Comparison of ENCODE assay signal across 25 cellular contexts in the genomic region with DNA sequence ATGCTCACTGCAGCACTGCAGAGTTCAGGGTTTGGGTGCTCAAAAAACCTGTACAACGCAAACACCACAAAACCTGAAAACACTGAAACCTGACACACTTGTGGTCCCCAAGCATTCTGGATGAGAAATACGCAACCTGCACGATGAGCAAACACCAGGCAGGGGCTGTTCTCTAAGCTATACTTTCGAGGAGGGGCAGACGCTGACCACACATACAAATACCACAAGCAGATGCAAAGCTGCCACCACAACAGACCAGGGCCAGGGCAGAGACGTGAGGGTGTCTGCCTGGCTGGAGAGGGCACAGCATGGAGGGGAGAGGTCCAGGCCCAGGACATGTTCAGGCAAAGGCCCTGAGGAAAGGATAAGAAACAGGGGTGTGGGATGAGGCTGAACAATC. TPM values are rescaled to one million over a fixed set of nuclear protein-coding genes. Genes with fewer than 3 reads are reported as not detected.
"Had no signal": no experiment of that assay in that cellular context is flagged by ENCODE, and none has a peak within 500 bp of the region (broad histone marks: within the 10 kb centered on the region; RNA-seq: fewer than 3 reads in every experiment).

No MANE protein-coding gene starts in this region.

- H3K4me1 ChIP-seq: lower lobe of right lung, sigmoid colon had no signal

- H3K27me3 Mint-ChIP-seq: activated naive CD8-positive, alpha-beta T cell treated with anti-CD3 and anti-CD28 coated beads for 36 hours; progenitor cell of endocrine pancreas; T-cell had no signal

- H3K4me3 Mint-ChIP-seq: activated naive CD8-positive, alpha-beta T cell treated with anti-CD3 and anti-CD28 coated beads for 36 hours; activated T-cell treated with anti-CD3 and anti-CD28 coated beads, Interleukin-2, amount 50 U/mL, for 4 hours; naive thymus-derived CD8-positive, alpha-beta T cell; T-cell; T-helper 2 cell treated with Interferon-gamma antibody and Interleukin-4, amounts not matched to agents 5 μg/mL and 100 μg/mL, for 36 hours had no signal

- H3K9me3 ChIP-seq: heart left ventricle, lower lobe of right lung, sigmoid colon had no signal

- H3K27me3 ChIP-seq: heart left ventricle, sigmoid colon had no signal

- H3K27ac Mint-ChIP-seq: activated naive CD8-positive, alpha-beta T cell treated with anti-CD3 and anti-CD28 coated beads for 36 hours; progenitor cell of endocrine pancreas; T-cell; T-helper 2 cell treated with Interferon-gamma antibody and Interleukin-4, amounts not matched to agents 5 μg/mL and 100 μg/mL, for 36 hours had no signal

- ATAC-seq: activated T-cell treated with anti-CD3 and anti-CD28 coated beads, Interleukin-2, amount 50 U/mL, for 4 hours; heart left ventricle; lower lobe of right lung; naive thymus-derived CD8-positive, alpha-beta T cell; T-cell had no signal

- H3K27ac ChIP-seq: heart left ventricle, lower lobe of right lung, sigmoid colon, WERI-Rb-1 had no signal

- FAIRE-seq: endometrium, kidney had no signal

- DNase-seq: activated CD4-positive, alpha-beta T cell treated with anti-CD3 and anti-CD28 coated beads for 1 hour; activated CD8-positive, alpha-beta memory T cell treated with anti-CD3 and anti-CD28 coated beads, Interleukin-2, amount 50 U/mL, for 48 hours; activated naive CD4-positive, alpha-beta T cell treated with Interleukin-2 at 50 U/mL for 16 hours; activated naive CD8-positive, alpha-beta T cell treated with anti-CD3 and anti-CD28 coated beads for 36 hours; activated T-cell treated with anti-CD3 and anti-CD28 coated beads, Interleukin-2, amount 50 U/mL, for 4 hours; cortex of kidney; heart left ventricle; kidney; lower lobe of right lung; naive thymus-derived CD8-positive, alpha-beta T cell; retina; sigmoid colon; stimulated activated CD4-positive, alpha-beta T cell treated with anti-CD3 and anti-CD28 coated beads, Interleukin-2, amount 100 ng/mL, for 48 hours; stimulated activated CD8-positive, alpha-beta memory T cell treated with anti-CD3 and anti-CD28 coated beads, Interleukin-4, amount 100 ng/mL, for 48 hours; stimulated activated naive CD4-positive, alpha-beta T cell; T-cell; WERI-Rb-1 had no signal

- H3K4me3 ChIP-seq: heart left ventricle, lower lobe of right lung, sigmoid colon had no signal

- H3K9me3 Mint-ChIP-seq: activated naive CD8-positive, alpha-beta T cell treated with anti-CD3 and anti-CD28 coated beads for 36 hours; activated T-cell treated with anti-CD3 and anti-CD28 coated beads, Interleukin-2, amount 50 U/mL, for 4 hours; naive thymus-derived CD8-positive, alpha-beta T cell; T-cell; T-helper 2 cell treated with Interferon-gamma antibody and Interleukin-4, amounts not matched to agents 5 μg/mL and 100 μg/mL, for 36 hours had no signal

- H3K4me1 Mint-ChIP-seq: T-cell had no signal

RNA-seq across cellular contexts. Expression of a gene that starts 23.0 kb away (rescaled TPM):
- total RNA-seq: activated CD8-positive, alpha-beta memory T cell treated with anti-CD3 and anti-CD28 coated beads for 36 hours; activated naive CD8-positive, alpha-beta T cell treated with anti-CD3 and anti-CD28 coated beads for 36 hours; activated T-cell treated with anti-CD3 and anti-CD28 coated beads, Interleukin-2, amount 50 U/mL, for 4 hours; epithelial cell of proximal tubule; fibroblast of villous mesenchyme; heart left ventricle; kidney; lower lobe of right lung; naive thymus-derived CD8-positive, alpha-beta T cell; osteocyte; progenitor cell of endocrine pancreas; sigmoid colon; T-cell; ureter had no signal
- polyA plus RNA-seq: heart left ventricle; naive thymus-derived CD8-positive, alpha-beta T cell; sigmoid colon had no signal
